Comparison of ENCODE assay signal across 19 cellular contexts in the genomic region with DNA sequence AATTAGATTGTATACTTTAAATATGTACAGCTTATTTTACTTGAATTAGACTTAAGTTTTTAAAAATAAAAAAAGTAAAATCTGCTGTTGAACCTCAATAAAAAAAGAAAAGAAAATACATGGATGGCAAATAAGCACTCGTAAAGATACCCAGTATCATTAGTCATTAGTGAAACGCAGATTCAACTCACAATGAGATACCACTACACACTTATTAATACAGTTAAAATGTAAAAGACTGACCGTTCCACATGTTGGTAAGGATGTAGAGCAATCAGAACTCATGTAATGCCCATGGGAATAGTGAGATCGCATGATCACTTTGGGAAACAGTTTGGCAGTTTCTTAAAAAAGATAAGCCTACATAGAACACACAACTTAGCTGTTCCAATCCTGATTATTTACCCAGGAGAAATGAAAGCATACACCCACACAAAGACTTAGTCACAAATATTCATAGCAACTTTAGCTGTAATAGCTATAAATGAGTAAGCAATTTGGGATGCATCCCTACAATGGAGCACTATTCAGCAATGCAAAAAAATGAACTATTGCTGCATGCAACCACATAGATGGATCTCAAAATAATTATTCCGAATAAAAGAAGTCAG. TPM values are rescaled to one million over a fixed set of nuclear protein-coding genes. Genes with fewer than 3 reads are reported as not detected.
A peak's percentile ranks its signal among the peaks of the same experiment; 100 is the strongest.
DNase-seq lines count a peak whose midpoint lies in the region; ATAC-seq, FAIRE-seq and TF ChIP-seq lines count a peak whose summit lies in the region.
"Had no signal": no experiment of that assay in that cellular context is flagged by ENCODE, and none has a peak within 500 bp of the region (broad histone marks: within the 10 kb centered on the region; RNA-seq: fewer than 3 reads in every experiment).

No MANE protein-coding gene starts in this region.

- H3K4me3 ChIP-seq in A673 (ENCODE audit: low read depth, low read length, poor library complexity, severe bottlenecking) (no peak overlapping the region), GM23248 (peak overlapping the region; percentile 32), K562 (no peak overlapping the region)
- H3K4me3 ChIP-seq: Peyer's patch, thoracic aorta had no signal

- WGBS in GM23248 (ENCODE audit: low coverage in 1 of 2, low lambda C conversion rate in 2 of 2, missing lambda C conversion rate in 2 of 2), 2 experiments = 35 to 37% methylated on average over 5 of the region's 5 CpGs
- WGBS in K562 (ENCODE audit: insufficient coverage, low coverage, missing lambda C conversion rate) = 44% methylated on average over 5 of the region's 5 CpGs

- FAIRE-seq in K562 (lab: Jason Lieb, UNC) (no peak), urothelium cell line (lab: Jason Lieb, UNC) (no peak)

- no peaks in the 10 kb centered on the region for H3K9me3 ChIP-seq in A673 (ENCODE audit: low read depth, low read length, poor library complexity, severe bottlenecking)
- H3K9me3 ChIP-seq in GM23248 (ENCODE audit: low read depth) = no peaks in the 10 kb centered on the region
- no peaks in the 10 kb centered on the region for H3K9me3 ChIP-seq in K562 (replicated peaks; ENCODE audit: control insufficient read depth, insufficient read depth, low read depth, low read length)
- H3K9me3 ChIP-seq: Peyer's patch, thoracic aorta had no signal

- ATAC-seq in K562 (no peak), HG03469 (IDR thresholded peaks at IDR 0.05; ENCODE audit: unreplicated experiment) (no peak)

- TF ChIP-seq CTCF in A673 (conservative IDR thresholded peaks at IDR 0.05; ENCODE audit: low read depth, low read length) = no peak
- TF ChIP-seq CTCF in K562 (IDR thresholded peaks at IDR 0.05 in 2 of 3, conservative IDR thresholded peaks at IDR 0.05 in 1 of 3; ENCODE audit: insufficient read depth in 2 of 3, low read depth in 1 of 3, low read length in 3 of 3) = no peak

- H3K4me1 ChIP-seq in A673 (ENCODE audit: insufficient read depth, low read length, poor library complexity, severe bottlenecking) (peaks cover 17% of the 10 kb centered on the region), GM23248 (ENCODE audit: insufficient read depth) (peaks cover 30% of the 10 kb centered on the region), K562 (replicated peaks in 1 of 2; ENCODE audit: control insufficient read depth in 2 of 2, insufficient read depth in 2 of 2, low read length in 2 of 2) (peaks cover 0 to 26% of the 10 kb centered on the region in 2 experiments; a peak in 2 of 5 replicates)
- H3K4me1 ChIP-seq: parathyroid adenoma, Peyer's patch had no signal

- TF ChIP-seq POLR2A in K562 (conservative IDR thresholded peaks at IDR 0.05) = no peak

- peak overlapping the region; percentile 63 for H3K4me2 ChIP-seq in GM23248 (ENCODE audit: unreplicated experiment)
- H3K4me2 ChIP-seq in K562 (ENCODE audit: insufficient read depth, low read length) = no peak overlapping the region

- no peaks in the 10 kb centered on the region for H3K36me3 ChIP-seq in A673 (ENCODE audit: insufficient read depth, low read length, poor library complexity, severe bottlenecking)
- no peaks in the 10 kb centered on the region for H3K36me3 ChIP-seq in GM23248 (ENCODE audit: low read depth)
- no peaks in the 10 kb centered on the region for H3K36me3 ChIP-seq in K562 (ENCODE audit: control insufficient read depth, insufficient read depth, low read length)
- H3K36me3 ChIP-seq: Peyer's patch, thoracic aorta had no signal

- H3F3A ChIP-seq in GM23248 (ENCODE audit: insufficient read depth) = peaks cover 11% of the 10 kb centered on the region

- H3K79me2 ChIP-seq in GM23248 (ENCODE audit: insufficient read depth) = no peaks in the 10 kb centered on the region
- no peaks in the 10 kb centered on the region for H3K79me2 ChIP-seq in K562 (ENCODE audit: control insufficient read depth, insufficient read depth, low read length)
- H3K79me2 ChIP-seq: parathyroid adenoma had no signal

- in situ Hi-C loops in GM23248 (cut with MboI) = no loop called here
- in situ Hi-C loops in K562 (cut with MboI) = no loop called here

- H2AFZ ChIP-seq in GM23248 (no peak overlapping the region), K562 (ENCODE audit: low read depth, low read length) (peak overlapping the region; percentile 26; the same call in 1 of the 2 replicates)
- H2AFZ ChIP-seq: parathyroid adenoma had no signal

- DNase-seq in A673 (ENCODE audit: low spot score) (peak; percentile 47), GM23248 (peak; percentile 87), K562 (ENCODE audit: extremely low read depth in 1 of 4, low spot score in 3 of 4) (no peak), hepatic stellate cell (ENCODE audit: low spot score) (peak; percentile 29), NCI-H1930 (lab: John Stamatoyannopoulos, UW) (no peak), urothelium cell line (ENCODE audit: low spot score) (no peak), NCI-H1092 treated with DMSO at 0.1 percent for 48 hours (lab: John Stamatoyannopoulos, UW) (no peak)
- DNase-seq: activated CD4-positive, alpha-beta T cell treated with anti-CD3 and anti-CD28 coated beads for 1 hour; activated CD8-positive, alpha-beta memory T cell treated with anti-CD3 and anti-CD28 coated beads, Interleukin-2, amount 50 U/mL, for 48 hours; cerebellar nuclear complex; DMS 273 treated with DMSO at 0.1 percent for 48 hours; NCI-H1105 treated with DMSO at 0.1 percent for 48 hours; NCI-H524 treated with DMSO at 0.1 percent for 48 hours; Peyer's patch had no signal

- H3K9ac ChIP-seq in GM23248 (no peak overlapping the region), K562 (ENCODE audit: insufficient read depth in 1 of 2, low read depth in 2 of 2, low read length in 2 of 2) (no peak overlapping the region)
- H3K9ac ChIP-seq: parathyroid adenoma had no signal

- H3K9me2 ChIP-seq in GM23248 (ENCODE audit: insufficient read depth) = no peaks in the 10 kb centered on the region

- POLR2A ChIA-PET in A673 (lab: Charles Lee; ENCODE audit: low non-redundant PET) = interaction anchor here (0.5 kb wide), 1 partner anchor 88 kb away, joined by 3 read pairs; no protein-coding TSS in a partner anchor
- POLR2A ChIA-PET in K562 (lab: Yijun Ruan, JAX) = no interaction called here

- TF ChIP-seq EP300 in K562 (IDR thresholded peaks at IDR 0.05; ENCODE audit: low read length) = no peak

- H3K27ac ChIP-seq in A673 (ENCODE audit: low read depth, low read length, poor library complexity, severe bottlenecking) (no peak overlapping the region), GM23248 (peak overlapping the region; percentile 47), K562 (ENCODE audit: extremely low read depth, low read depth, low read length) (no peak overlapping the region)
- H3K27ac ChIP-seq: parathyroid adenoma, Peyer's patch, thoracic aorta had no signal

- no peaks in the 10 kb centered on the region for H3K9me1 ChIP-seq in K562 (ENCODE audit: control insufficient read depth, insufficient read depth, low read length)

- BruUV-seq in A673 (replicated peaks; lab: Mats Ljungman, UMichigan) (no TSS peak), K562 (replicated peaks; lab: Mats Ljungman, UMichigan) (no TSS peak)

- H3K27me3 ChIP-seq in A673 (replicated peaks; ENCODE audit: insufficient read depth, low read depth, low read length, poor library complexity) = no peaks in the 10 kb centered on the region
- H3K27me3 ChIP-seq in GM23248 (replicated peaks; ENCODE audit: insufficient read depth) = no peaks in the 10 kb centered on the region
- no peaks in the 10 kb centered on the region for H3K27me3 ChIP-seq in K562 (ENCODE audit: control insufficient read depth in 2 of 2, insufficient read depth in 2 of 2, low read length in 2 of 2)
- H3K27me3 ChIP-seq: Peyer's patch had no signal

- CTCF ChIA-PET in A673 (lab: Charles Lee) (no interaction called here), K562 (lab: Yijun Ruan, JAX; ENCODE audit: low intra/inter-chr PET ratio) (no interaction called here)

- intact Hi-C loops in A673 (cut with micrococcal nuclease; ENCODE audit: unreplicated experiment) (no loop called here), K562 (cut with micrococcal nuclease) (no loop called here)

- H4K20me1 ChIP-seq in GM23248 (ENCODE audit: insufficient read depth) (no peaks in the 10 kb centered on the region), K562 (replicated peaks; ENCODE audit: control insufficient read depth, insufficient read depth, low read length) (no peaks in the 10 kb centered on the region)

- TF ChIP-seq RAD21 in K562 (CRISPR knock-in tag; conservative IDR thresholded peaks at IDR 0.05 in 1 of 2, IDR thresholded peaks at IDR 0.05 in 1 of 2) = no peak

RNA-seq across cellular contexts. Expression of a gene that starts 7.3 kb away (rescaled TPM):
- total RNA-seq in A673 (2021) (0.11 and 0.34 TPM in 2 replicates), K562 (2014; rRNA removed) (5.2 and 5.6 TPM in 2 replicates), K562 (2014; rRNA removed; fragmentation: Illumina TruSeq; extraction: Trizol) (9.7 and 10.8 TPM in 2 replicates), K562 (2015; rRNA removed; fragmentation: Illumina TruSeq; extraction: Trizol) (7.9 and 8.3 TPM in 2 replicates), K562 (2021) (5.4 and 6.3 TPM in 2 replicates)
- total RNA-seq in GM23248 (2014; rRNA removed; shearing (Covaris generic)) = not detected in 2 replicates
- polyA plus RNA-seq in GM23248 (2016; fragmentation: Nextera tagmentation; extraction: Ambion mirVana) (0.38 TPM in 1 of 2 replicates, not detected in the other), K562 (2011; rRNA removed) (4.8 and 5.7 TPM in 2 replicates), K562 (2014; fragmentation: Illumina TruSeq; extraction: Trizol) (13.4 and 14.1 TPM in 2 replicates), K562 (2014; fragmentation: Nextera tagmentation; extraction: Ambion mirVana) (10 to 100 TPM; 17.1 to 19.6 TPM), K562 (2014; rRNA removed) (7.2 and 12.3 TPM in 2 replicates)
- 4.8 and 6.8 TPM in 2 replicates for total RNA-seq in K562 (2011; cell fraction: chromatin; rRNA removed; ENCODE audit: low replicate concordance)
- 2.2 and 2.8 TPM in 2 replicates for total RNA-seq in K562 (2011; cell fraction: nucleolus; rRNA removed)
- 4.0 and 5.0 TPM in 2 replicates for total RNA-seq in K562 (2011; cell fraction: nucleoplasm; rRNA removed)
- 3.3 and 5.0 TPM in 2 replicates for polyA plus RNA-seq in K562 (2011; cell fraction: cytosol; rRNA removed)
- 4.2 and 4.5 TPM in 2 replicates for polyA plus RNA-seq in K562 (2011; cell fraction: nucleus; rRNA removed)
- polyA plus RNA-seq in K562 (2012) = 3.6 and 9.5 TPM in 2 replicates
- 3.4 and 4.4 TPM in 2 replicates for polyA minus RNA-seq in K562 (2011; rRNA and poly(A)+ RNA removed)
- 1.0 and 1.7 TPM in 2 replicates for polyA minus RNA-seq in K562 (2011; cell fraction: cytosol; rRNA and poly(A)+ RNA removed)
- 1.3 and 2.6 TPM in 2 replicates for polyA minus RNA-seq in K562 (2011; cell fraction: nucleus; rRNA and poly(A)+ RNA removed)
- total RNA-seq: T-helper 1 cell treated with Interleukin-12 subunit alpha and Interleukin-12 subunit beta and Interleukin-4 antibody, amounts not matched to agents 30 ng/mL and 1 ng/mL, for 36 hours had no signal

RNA-seq across cellular contexts. Expression of a gene that starts 23.1 kb away (rescaled TPM):
- total RNA-seq in A673 (2021) = 27.9 and 34.3 TPM in 2 replicates
- under 0.01 and 0.13 TPM in 2 replicates for total RNA-seq in GM23248 (2014; rRNA removed; shearing (Covaris generic))
- polyA plus RNA-seq in GM23248 (2016; fragmentation: Nextera tagmentation; extraction: Ambion mirVana) = 0.04 and 0.08 TPM in 2 replicates
- 1.0 and 2.1 TPM in 2 replicates for total RNA-seq in K562 (2011; cell fraction: chromatin; rRNA removed; ENCODE audit: low replicate concordance)
- 0.92 and 1.2 TPM in 2 replicates for total RNA-seq in K562 (2011; cell fraction: nucleolus; rRNA removed)
- total RNA-seq in K562 (2011; cell fraction: nucleoplasm; rRNA removed) = 1.6 and 1.9 TPM in 2 replicates
- 0.36 and 0.37 TPM in 2 replicates for total RNA-seq in K562 (2014; rRNA removed)
- 0.47 and 0.64 TPM in 2 replicates for total RNA-seq in K562 (2014; rRNA removed; fragmentation: Illumina TruSeq; extraction: Trizol)
- total RNA-seq in K562 (2015; rRNA removed; fragmentation: Illumina TruSeq; extraction: Trizol) = 0.33 and 0.53 TPM in 2 replicates
- total RNA-seq in K562 (2021) = 1.4 and 1.6 TPM in 2 replicates
- polyA plus RNA-seq in K562 (2011; rRNA removed) = 0.81 and 1.4 TPM in 2 replicates
- polyA plus RNA-seq in K562 (2011; cell fraction: cytosol; rRNA removed) = 0.97 and 1.4 TPM in 2 replicates
- polyA plus RNA-seq in K562 (2011; cell fraction: nucleus; rRNA removed) = 1.9 and 2.6 TPM in 2 replicates
- 1.2 and 1.6 TPM in 2 replicates for polyA plus RNA-seq in K562 (2012)
- polyA plus RNA-seq in K562 (2014; fragmentation: Illumina TruSeq; extraction: Trizol) = 1.2 and 1.3 TPM in 2 replicates
- polyA plus RNA-seq in K562 (2014; fragmentation: Nextera tagmentation; extraction: Ambion mirVana) = under 1 TPM; 0.10 to 0.20 TPM
- polyA plus RNA-seq in K562 (2014; rRNA removed) = 0.56 and 0.88 TPM in 2 replicates
- 0.70 and 1.4 TPM in 2 replicates for polyA minus RNA-seq in K562 (2011; rRNA and poly(A)+ RNA removed)
- polyA minus RNA-seq in K562 (2011; cell fraction: cytosol; rRNA and poly(A)+ RNA removed) = 0.57 and 2.2 TPM in 2 replicates
- polyA minus RNA-seq in K562 (2011; cell fraction: nucleus; rRNA and poly(A)+ RNA removed) = 0.67 and 1.4 TPM in 2 replicates
- total RNA-seq: T-helper 1 cell treated with Interleukin-12 subunit alpha and Interleukin-12 subunit beta and Interleukin-4 antibody, amounts not matched to agents 30 ng/mL and 1 ng/mL, for 36 hours had no signal

RNA-seq across cellular contexts. Expression of a gene that starts 28.0 kb away (rescaled TPM):
- total RNA-seq in A673 (2021) = not detected in 2 replicates
- not detected in 2 replicates for total RNA-seq in GM23248 (2014; rRNA removed; shearing (Covaris generic))
- polyA plus RNA-seq in GM23248 (2016; fragmentation: Nextera tagmentation; extraction: Ambion mirVana) = not detected in 2 replicates
- not detected in 2 replicates for total RNA-seq in K562 (2011; cell fraction: chromatin; rRNA removed; ENCODE audit: low replicate concordance)
- not detected in 2 replicates for total RNA-seq in K562 (2011; cell fraction: nucleolus; rRNA removed)
- total RNA-seq in K562 (2011; cell fraction: nucleoplasm; rRNA removed) = not detected in 2 replicates
- not detected in 2 replicates for total RNA-seq in K562 (2014; rRNA removed)
- total RNA-seq in K562 (2014; rRNA removed; fragmentation: Illumina TruSeq; extraction: Trizol) = not detected in 2 replicates
- not detected in 2 replicates for total RNA-seq in K562 (2015; rRNA removed; fragmentation: Illumina TruSeq; extraction: Trizol)
- not detected in 2 replicates for total RNA-seq in K562 (2021)
- 0.04 TPM in 2 replicates for polyA plus RNA-seq in K562 (2011; rRNA removed)
- polyA plus RNA-seq in K562 (2011; cell fraction: cytosol; rRNA removed) = 0.03 TPM in 1 of 2 replicates, not detected in the other
- polyA plus RNA-seq in K562 (2011; cell fraction: nucleus; rRNA removed) = 0.14 TPM in 1 of 2 replicates, not detected in the other
- 0.15 TPM in 1 of 2 replicates, not detected in the other for polyA plus RNA-seq in K562 (2012)
- polyA plus RNA-seq in K562 (2014; fragmentation: Illumina TruSeq; extraction: Trizol) = not detected in 2 replicates
- polyA plus RNA-seq in K562 (2014; fragmentation: Nextera tagmentation; extraction: Ambion mirVana) = under 1 TPM in 1 of 2 experiments, not detected in 1; 0.11 TPM
- not detected in 2 replicates for polyA plus RNA-seq in K562 (2014; rRNA removed)
- polyA minus RNA-seq in K562 (2011; rRNA and poly(A)+ RNA removed) = not detected in 2 replicates
- polyA minus RNA-seq in K562 (2011; cell fraction: cytosol; rRNA and poly(A)+ RNA removed) = not detected in 2 replicates
- polyA minus RNA-seq in K562 (2011; cell fraction: nucleus; rRNA and poly(A)+ RNA removed) = not detected in 2 replicates
- total RNA-seq: Peyer's patch; T-helper 1 cell treated with Interleukin-12 subunit alpha and Interleukin-12 subunit beta and Interleukin-4 antibody, amounts not matched to agents 30 ng/mL and 1 ng/mL, for 36 hours; thoracic aorta had no signal
- polyA plus RNA-seq: esophagus had no signal

Comparison
In these comparisons a context has a peak if more than half of its experiments do, and no peak if none do; other contexts are left out.
1. DNase-seq: peak in A673 (single experiment), GM23248 (single experiment) and hepatic stellate cell (single experiment); none in K562 (0 of 4), NCI-H1930 (0 of 2), urothelium cell line (single experiment) and NCI-H1092 treated with DMSO at 0.1 percent for 48 hours (single experiment).